In genomic region chr20:13061381-13061780, GRCh38 we compare ENCODE assay signal across 33 cellular contexts. TPM values are rescaled to one million over a fixed set of nuclear protein-coding genes. Genes with fewer than 3 reads are reported as not detected.
A peak's percentile ranks its signal among the peaks of the same experiment; 100 is the strongest.
DNase-seq lines count a peak whose midpoint lies in the region; ATAC-seq, FAIRE-seq and TF ChIP-seq lines count a peak whose summit lies in the region.
"Had no signal": no experiment of that assay in that cellular context is flagged by ENCODE, and none has a peak within 500 bp of the region (broad histone marks: within the 10 kb centered on the region; RNA-seq: fewer than 3 reads in every experiment).

No MANE protein-coding gene starts in this region.

- FAIRE-seq in keratinocyte (lab: Jason Lieb, UNC) (peak; percentile 98), HTR-8/SVneo (lab: Jason Lieb, UNC) (no peak)
- FAIRE-seq: D721Med, GM18507, islet of Langerhans had no signal

- no peak for TF ChIP-seq CTCF in PC-9 (conservative IDR thresholded peaks at IDR 0.05)
- no peak for TF ChIP-seq CTCF in keratinocyte (optimal IDR thresholded peaks at IDR 0.05 in 1 of 3, IDR thresholded peaks at IDR 0.05 in 1 of 3, conservative IDR thresholded peaks at IDR 0.05 in 1 of 3; ENCODE audit: extremely low read depth in 1 of 3, insufficient read depth in 2 of 3, low read length in 3 of 3)

- H3K27me3 ChIP-seq in PC-9 (ENCODE audit: insufficient read depth, low read depth) (no peaks in the 10 kb centered on the region), keratinocyte (ENCODE audit: control insufficient read depth, extremely low read depth, insufficient read depth, low read length) (no peaks in the 10 kb centered on the region)
- H3K27me3 ChIP-seq: esophagus muscularis mucosa, neural progenitor cell, testis had no signal

- dilution Hi-C loops in keratinocyte (cut with MboI; ENCODE audit: extremely low pct_ligation_motif_present, low sequenced_read_pairs) = no loop called here

- no peaks in the 10 kb centered on the region for H3K9me1 ChIP-seq in keratinocyte (ENCODE audit: control insufficient read depth, extremely low read depth, insufficient read depth, low read length)

- CTCF ChIA-PET in PC-9 (lab: Charles Lee) = no interaction called here

- no peak overlapping the region for H3K9ac ChIP-seq in keratinocyte (ENCODE audit: control insufficient read depth, extremely low read depth, insufficient read depth, low read length)
- H3K9ac ChIP-seq: neural progenitor cell, parathyroid adenoma had no signal

- peak; percentile 62 for DNase-seq in NCI-H2107 treated with DMSO at 0.1 percent for 48 hours (lab: John Stamatoyannopoulos, UW; ENCODE audit: unreplicated experiment)
- no peak for DNase-seq in NCI-H2107 (lab: John Stamatoyannopoulos, UW)
- DNase-seq in HPDE6-E6E7 (ENCODE audit: extremely low spot score) = peak; percentile 23
- peak; percentile 23 to 43 for DNase-seq in PC-9
- DNase-seq in keratinocyte (ENCODE audit: low read depth, low spot score) = no peak
- no peak for DNase-seq in HTR-8/SVneo (ENCODE audit: insufficient read length, low spot score)
- no peak for DNase-seq in activated T-cell treated with anti-CD3 and anti-CD28 coated beads for 4 hours
- DNase-seq: activated B cell treated with CpG ODN at 0.5 μM for 24 hours; activated CD8-positive, alpha-beta memory T cell treated with anti-CD3 and anti-CD28 coated beads, Interleukin-2, amount 10 ng/mL, durations not matched to agents 7 days and 5 days; activated naive CD4-positive, alpha-beta T cell; activated naive CD8-positive, alpha-beta T cell treated with anti-CD3 and anti-CD28 coated beads, Interleukin-2, amount 50 U/mL, for 24 hours; activated T-cell treated with anti-CD3 and anti-CD28 coated beads, Interleukin-2, amount 50 U/mL, for 48 hours; CD4-positive, alpha-beta T cell; central memory CD4-positive, alpha-beta T cell; EL; foreskin fibroblast; GOT3; head of caudate nucleus; KBM-7; left ventricle myocardium superior; NCI-H2171; NCI-H526 treated with DMSO at 0.1 percent for 48 hours; stimulated activated CD4-positive, alpha-beta T cell treated with anti-CD3 and anti-CD28 coated beads, Interleukin-1b, Interleukin-23, amount 100 ng/mL, for 48 hours; stimulated activated naive CD4-positive, alpha-beta T cell treated with Interleukin-2 at 50 U/mL for 16 hours; testis had no signal

- 0 out of 2 replicates have a peak, but pooled peaks cover 7% of the 10 kb centered on the region for H3K4me1 ChIP-seq in PC-9 (replicated peaks; ENCODE audit: insufficient read depth)
- H3K4me1 ChIP-seq in keratinocyte (ENCODE audit: control insufficient read depth, extremely low read depth, insufficient read depth, low read length) = peaks cover 13% of the 10 kb centered on the region
- H3K4me1 ChIP-seq: esophagus muscularis mucosa, neural progenitor cell, parathyroid adenoma, testis had no signal

- no peak overlapping the region for H3K4me3 ChIP-seq in PC-9
- no peak overlapping the region for H3K4me3 ChIP-seq in keratinocyte (ENCODE audit: control insufficient read depth in 2 of 3, extremely low read depth in 1 of 3, insufficient read depth in 2 of 3, low read depth in 1 of 3, low read length in 3 of 3)
- H3K4me3 ChIP-seq: esophagus muscularis mucosa, neural progenitor cell, testis had no signal

- H3K27ac ChIP-seq in PC-9 (no peak overlapping the region), keratinocyte (ENCODE audit: control insufficient read depth, insufficient read depth, low read length) (no peak overlapping the region)
- H3K27ac ChIP-seq: esophagus muscularis mucosa, neural progenitor cell, parathyroid adenoma, testis had no signal

- H3K36me3 ChIP-seq in PC-9 (ENCODE audit: low read depth) (0 out of 2 replicates have a peak, but pooled peaks cover 4% of the 10 kb centered on the region), keratinocyte (ENCODE audit: control insufficient read depth in 2 of 2, extremely low read depth in 1 of 2, insufficient read depth in 2 of 2, low read length in 2 of 2) (peaks cover 0 to 2% of the 10 kb centered on the region in 2 experiments)
- H3K36me3 ChIP-seq: esophagus muscularis mucosa, neural progenitor cell had no signal

- H3K9me3 ChIP-seq in PC-9 (ENCODE audit: insufficient read depth, low read depth) = no peaks in the 10 kb centered on the region
- no peaks in the 10 kb centered on the region for H3K9me3 ChIP-seq in keratinocyte (ENCODE audit: control insufficient read depth, low read depth, low read length)
- H3K9me3 ChIP-seq: testis had no signal

- H2AFZ ChIP-seq in PC-9 (no peak overlapping the region), keratinocyte (ENCODE audit: control insufficient read depth, low read length) (no peak overlapping the region)
- H2AFZ ChIP-seq: neural progenitor cell, parathyroid adenoma had no signal

- H3K9me2 ChIP-seq in PC-9 (ENCODE audit: insufficient read depth) = no peaks in the 10 kb centered on the region

- no peaks in the 10 kb centered on the region for H3F3A ChIP-seq in PC-9 (ENCODE audit: insufficient read depth, low read depth)

- H3K79me2 ChIP-seq in PC-9 (ENCODE audit: low read depth) (no peaks in the 10 kb centered on the region), keratinocyte (ENCODE audit: control insufficient read depth, insufficient read depth, low read length) (no peaks in the 10 kb centered on the region)
- H3K79me2 ChIP-seq: parathyroid adenoma had no signal

- H3K4me2 ChIP-seq in PC-9 (no peak overlapping the region), keratinocyte (ENCODE audit: control insufficient read depth, extremely low read depth, insufficient read depth, low read depth, low read length) (peak overlapping the region; percentile 53)
- H3K4me2 ChIP-seq: neural progenitor cell had no signal

- POLR2A ChIA-PET in PC-9 (lab: Charles Lee; ENCODE audit: unreplicated experiment) = interaction anchor here (0.7 kb wide), 1 partner anchor 28 kb away, joined by 3 read pairs; no protein-coding TSS in a partner anchor

- BruUV-seq in PC-9 (replicated peaks; lab: Mats Ljungman, UMichigan) = no TSS peak

- ATAC-seq in GM18520 (IDR thresholded peaks at IDR 0.05; ENCODE audit: unreplicated experiment) = no peak
- ATAC-seq: activated CD8-positive, alpha-beta memory T cell treated with anti-CD3 and anti-CD28 coated beads, Interleukin-2, amount 10 ng/mL, durations not matched to agents 7 days and 5 days; activated naive CD8-positive, alpha-beta T cell treated with anti-CD3 and anti-CD28 coated beads, Interleukin-2, amount 50 U/mL, for 24 hours; left ventricle myocardium superior; SK-N-SH treated with all-trans-retinoic acid at 6 μM for 48 hours had no signal

- no peaks in the 10 kb centered on the region for H4K20me1 ChIP-seq in PC-9 (ENCODE audit: insufficient read depth)
- H4K20me1 ChIP-seq in keratinocyte (ENCODE audit: control insufficient read depth, extremely low read depth, insufficient read depth, low read length) = no peaks in the 10 kb centered on the region

- intact Hi-C loops in PC-9 (cut with micrococcal nuclease; ENCODE audit: unreplicated experiment) = no loop called here

RNA-seq across cellular contexts. Expression of gene SPTLC3, which starts 52.6 kb away (rescaled TPM):
- 8.5 and 10.7 TPM in 2 replicates for total RNA-seq in PC-9 (2021)
- 6.5 to 11.4 TPM (median 10.0 TPM) in 3 replicates for polyA plus RNA-seq in keratinocyte
- polyA plus RNA-seq in keratinocyte (2011; ENCODE audit: low read depth) = 118 TPM
- polyA plus RNA-seq in keratinocyte (2011; cell fraction: cytosol; rRNA removed) = 4.4 and 6.6 TPM in 2 replicates
- polyA plus RNA-seq in keratinocyte (2011; cell fraction: nucleus; rRNA removed) = 13.1 and 15.3 TPM in 2 replicates
- polyA plus RNA-seq in keratinocyte (2012; ENCODE audit: low replicate concordance) = 6.8 and 38.7 TPM in 2 replicates
- 1.8 to 14.7 TPM (median 9.0 TPM) in 3 replicates for polyA minus RNA-seq in keratinocyte
- polyA minus RNA-seq in keratinocyte (2011; cell fraction: cytosol; rRNA and poly(A)+ RNA removed) = 2.9 TPM
- 9.0 and 27.8 TPM in 2 replicates for polyA minus RNA-seq in keratinocyte (2011; cell fraction: nucleus; rRNA and poly(A)+ RNA removed)
- total RNA-seq: activated B cell treated with CpG ODN at 0.5 μM for 24 hours had no signal

Comparison
In these comparisons a context has a peak if more than half of its experiments do, and no peak if none do; other contexts are left out.
1. DNase-seq: peak in NCI-H2107 treated with DMSO at 0.1 percent for 48 hours (single experiment), HPDE6-E6E7 (single experiment) and PC-9 (2 of 2); none in NCI-H2107 (single experiment), keratinocyte (single experiment), HTR-8/SVneo (single experiment) and activated T-cell treated with anti-CD3 and anti-CD28 coated beads for 4 hours (single experiment).